In the genomic region with DNA sequence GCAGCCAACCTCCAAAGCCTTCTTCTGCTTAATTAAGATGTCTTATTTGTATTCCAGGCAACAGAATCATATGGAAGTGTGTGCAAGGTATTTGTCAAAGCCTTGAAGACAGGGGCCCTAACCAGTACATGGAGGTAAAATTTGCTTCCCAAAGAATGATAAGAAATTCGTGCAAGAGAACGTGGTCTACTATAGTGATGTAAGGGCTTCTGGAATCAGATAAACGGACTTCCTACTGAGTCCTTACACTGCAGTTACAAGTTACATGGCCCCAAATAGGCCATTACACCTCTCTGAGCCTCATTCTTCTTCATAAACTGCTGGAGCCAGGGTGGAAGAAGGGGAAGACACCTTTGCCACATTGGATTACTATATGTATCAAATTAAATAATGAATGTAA, we compare ENCODE assay signal across 1 cellular context.
TF ChIP-seq lines count a peak whose summit lies in the region.

No MANE protein-coding gene starts in this region.

TF ChIP-seq in K562, 482 proteins besides CTCF, POLR2A, EP300 and RAD21 (continued from another document and continues in another):
- TF ChIP-seq, protein P1, sequence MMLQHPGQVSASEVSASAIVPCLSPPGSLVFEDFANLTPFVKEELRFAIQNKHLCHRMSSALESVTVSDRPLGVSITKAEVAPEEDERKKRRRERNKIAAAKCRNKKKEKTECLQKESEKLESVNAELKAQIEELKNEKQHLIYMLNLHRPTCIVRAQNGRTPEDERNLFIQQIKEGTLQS (IDR thresholded peaks at IDR 0.05): peak; percentile 47; the same call in 1 of the 2 replicates
- TF ChIP-seq, protein P1 (CRISPR knock-in tag; conservative IDR thresholded peaks at IDR 0.05): no peak
- 0 out of 2 replicates have a peak, but pooled peaks have one; percentile 9 for TF ChIP-seq BACH1 (tag; IDR thresholded peaks at IDR 0.05)
- TF ChIP-seq SMAD1 (IDR thresholded peaks at IDR 0.05; ENCODE audit: low read depth, low read length, partially characterized antibody): no peak
- TF ChIP-seq ATF7 (IDR thresholded peaks at IDR 0.05): peak; percentile 84
- peak; percentile 47; the same call in 1 of the 2 replicates for TF ChIP-seq ZFX (CRISPR knock-in tag; IDR thresholded peaks at IDR 0.05)
- TF ChIP-seq MAZ (CRISPR knock-in tag; conservative IDR thresholded peaks at IDR 0.05 in 1 of 2, IDR thresholded peaks at IDR 0.05 in 1 of 2): 0 out of 4 replicates have a peak, but pooled peaks of 1 of the 2 experiments have one; percentile 19
- TF ChIP-seq CEBPG (CRISPR knock-in tag; IDR thresholded peaks at IDR 0.05): peak; percentile 58; the same call in 1 of the 2 replicates
- TF ChIP-seq CEBPG (tag; conservative IDR thresholded peaks at IDR 0.05 in 1 of 2, IDR thresholded peaks at IDR 0.05 in 1 of 2): no peak
- peak; percentile 60; the same call in 1 of the 2 replicates for TF ChIP-seq SMARCA4 (IDR thresholded peaks at IDR 0.05)
- TF ChIP-seq, protein P2, sequence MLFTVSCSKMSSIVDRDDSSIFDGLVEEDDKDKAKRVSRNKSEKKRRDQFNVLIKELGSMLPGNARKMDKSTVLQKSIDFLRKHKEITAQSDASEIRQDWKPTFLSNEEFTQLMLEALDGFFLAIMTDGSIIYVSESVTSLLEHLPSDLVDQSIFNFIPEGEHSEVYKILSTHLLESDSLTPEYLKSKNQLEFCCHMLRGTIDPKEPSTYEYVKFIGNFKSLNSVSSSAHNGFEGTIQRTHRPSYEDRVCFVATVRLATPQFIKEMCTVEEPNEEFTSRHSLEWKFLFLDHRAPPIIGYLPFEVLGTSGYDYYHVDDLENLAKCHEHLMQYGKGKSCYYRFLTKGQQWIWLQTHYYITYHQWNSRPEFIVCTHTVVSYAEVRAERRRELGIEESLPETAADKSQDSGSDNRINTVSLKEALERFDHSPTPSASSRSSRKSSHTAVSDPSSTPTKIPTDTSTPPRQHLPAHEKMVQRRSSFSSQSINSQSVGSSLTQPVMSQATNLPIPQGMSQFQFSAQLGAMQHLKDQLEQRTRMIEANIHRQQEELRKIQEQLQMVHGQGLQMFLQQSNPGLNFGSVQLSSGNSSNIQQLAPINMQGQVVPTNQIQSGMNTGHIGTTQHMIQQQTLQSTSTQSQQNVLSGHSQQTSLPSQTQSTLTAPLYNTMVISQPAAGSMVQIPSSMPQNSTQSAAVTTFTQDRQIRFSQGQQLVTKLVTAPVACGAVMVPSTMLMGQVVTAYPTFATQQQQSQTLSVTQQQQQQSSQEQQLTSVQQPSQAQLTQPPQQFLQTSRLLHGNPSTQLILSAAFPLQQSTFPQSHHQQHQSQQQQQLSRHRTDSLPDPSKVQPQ (CRISPR knock-in tag; IDR thresholded peaks at IDR 0.05; ENCODE audit: borderline replicate concordance): no peak
- TF ChIP-seq, protein P3, sequence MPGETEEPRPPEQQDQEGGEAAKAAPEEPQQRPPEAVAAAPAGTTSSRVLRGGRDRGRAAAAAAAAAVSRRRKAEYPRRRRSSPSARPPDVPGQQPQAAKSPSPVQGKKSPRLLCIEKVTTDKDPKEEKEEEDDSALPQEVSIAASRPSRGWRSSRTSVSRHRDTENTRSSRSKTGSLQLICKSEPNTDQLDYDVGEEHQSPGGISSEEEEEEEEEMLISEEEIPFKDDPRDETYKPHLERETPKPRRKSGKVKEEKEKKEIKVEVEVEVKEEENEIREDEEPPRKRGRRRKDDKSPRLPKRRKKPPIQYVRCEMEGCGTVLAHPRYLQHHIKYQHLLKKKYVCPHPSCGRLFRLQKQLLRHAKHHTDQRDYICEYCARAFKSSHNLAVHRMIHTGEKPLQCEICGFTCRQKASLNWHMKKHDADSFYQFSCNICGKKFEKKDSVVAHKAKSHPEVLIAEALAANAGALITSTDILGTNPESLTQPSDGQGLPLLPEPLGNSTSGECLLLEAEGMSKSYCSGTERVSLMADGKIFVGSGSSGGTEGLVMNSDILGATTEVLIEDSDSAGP (CRISPR knock-in tag; IDR thresholded peaks at IDR 0.05): no peak
- TF ChIP-seq ZEB2 (IDR thresholded peaks at IDR 0.05): 0 out of 2 replicates have a peak, but pooled peaks have one; percentile 28
- TF ChIP-seq KLF16 (IDR thresholded peaks at IDR 0.05): no peak
- TF ChIP-seq, protein P4, sequence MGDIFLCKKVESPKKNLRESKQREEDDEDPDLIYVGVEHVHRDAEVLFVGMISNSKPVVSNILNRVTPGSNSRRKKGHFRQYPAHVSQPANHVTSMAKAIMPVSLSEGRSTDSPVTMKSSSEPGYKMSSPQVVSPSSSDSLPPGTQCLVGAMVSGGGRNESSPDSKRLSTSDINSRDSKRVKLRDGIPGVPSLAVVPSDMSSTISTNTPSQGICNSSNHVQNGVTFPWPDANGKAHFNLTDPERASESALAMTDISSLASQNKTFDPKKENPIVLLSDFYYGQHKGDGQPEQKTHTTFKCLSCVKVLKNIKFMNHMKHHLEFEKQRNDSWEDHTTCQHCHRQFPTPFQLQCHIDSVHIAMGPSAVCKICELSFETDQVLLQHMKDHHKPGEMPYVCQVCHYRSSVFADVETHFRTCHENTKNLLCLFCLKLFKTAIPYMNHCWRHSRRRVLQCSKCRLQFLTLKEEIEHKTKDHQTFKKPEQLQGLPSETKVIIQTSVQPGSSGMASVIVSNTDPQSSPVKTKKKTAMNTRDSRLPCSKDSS (IDR thresholded peaks at IDR 0.05; ENCODE audit: low read depth, partially characterized antibody): no peak
- TF ChIP-seq ETS2 (tag; IDR thresholded peaks at IDR 0.05; ENCODE audit: borderline replicate concordance, poor library complexity, severe bottlenecking): no peak
- TF ChIP-seq KDM4B (IDR thresholded peaks at IDR 0.05; ENCODE audit: borderline replicate concordance in 2 of 2, low read depth in 1 of 2): no peak
- no peak for TF ChIP-seq SMARCC2 (IDR thresholded peaks at IDR 0.05; ENCODE audit: low read depth)
- peak; percentile 87 for TF ChIP-seq L3MBTL2 (IDR thresholded peaks at IDR 0.05)
- no peak for TF ChIP-seq PHB2 (IDR thresholded peaks at IDR 0.05; ENCODE audit: low read depth)
- no peak for TF ChIP-seq ELF4 (CRISPR knock-in tag; IDR thresholded peaks at IDR 0.05)
- TF ChIP-seq PCBP2 (IDR thresholded peaks at IDR 0.05; ENCODE audit: low read depth, low read length, poor library complexity, severe bottlenecking): no peak
- TF ChIP-seq, protein P5, sequence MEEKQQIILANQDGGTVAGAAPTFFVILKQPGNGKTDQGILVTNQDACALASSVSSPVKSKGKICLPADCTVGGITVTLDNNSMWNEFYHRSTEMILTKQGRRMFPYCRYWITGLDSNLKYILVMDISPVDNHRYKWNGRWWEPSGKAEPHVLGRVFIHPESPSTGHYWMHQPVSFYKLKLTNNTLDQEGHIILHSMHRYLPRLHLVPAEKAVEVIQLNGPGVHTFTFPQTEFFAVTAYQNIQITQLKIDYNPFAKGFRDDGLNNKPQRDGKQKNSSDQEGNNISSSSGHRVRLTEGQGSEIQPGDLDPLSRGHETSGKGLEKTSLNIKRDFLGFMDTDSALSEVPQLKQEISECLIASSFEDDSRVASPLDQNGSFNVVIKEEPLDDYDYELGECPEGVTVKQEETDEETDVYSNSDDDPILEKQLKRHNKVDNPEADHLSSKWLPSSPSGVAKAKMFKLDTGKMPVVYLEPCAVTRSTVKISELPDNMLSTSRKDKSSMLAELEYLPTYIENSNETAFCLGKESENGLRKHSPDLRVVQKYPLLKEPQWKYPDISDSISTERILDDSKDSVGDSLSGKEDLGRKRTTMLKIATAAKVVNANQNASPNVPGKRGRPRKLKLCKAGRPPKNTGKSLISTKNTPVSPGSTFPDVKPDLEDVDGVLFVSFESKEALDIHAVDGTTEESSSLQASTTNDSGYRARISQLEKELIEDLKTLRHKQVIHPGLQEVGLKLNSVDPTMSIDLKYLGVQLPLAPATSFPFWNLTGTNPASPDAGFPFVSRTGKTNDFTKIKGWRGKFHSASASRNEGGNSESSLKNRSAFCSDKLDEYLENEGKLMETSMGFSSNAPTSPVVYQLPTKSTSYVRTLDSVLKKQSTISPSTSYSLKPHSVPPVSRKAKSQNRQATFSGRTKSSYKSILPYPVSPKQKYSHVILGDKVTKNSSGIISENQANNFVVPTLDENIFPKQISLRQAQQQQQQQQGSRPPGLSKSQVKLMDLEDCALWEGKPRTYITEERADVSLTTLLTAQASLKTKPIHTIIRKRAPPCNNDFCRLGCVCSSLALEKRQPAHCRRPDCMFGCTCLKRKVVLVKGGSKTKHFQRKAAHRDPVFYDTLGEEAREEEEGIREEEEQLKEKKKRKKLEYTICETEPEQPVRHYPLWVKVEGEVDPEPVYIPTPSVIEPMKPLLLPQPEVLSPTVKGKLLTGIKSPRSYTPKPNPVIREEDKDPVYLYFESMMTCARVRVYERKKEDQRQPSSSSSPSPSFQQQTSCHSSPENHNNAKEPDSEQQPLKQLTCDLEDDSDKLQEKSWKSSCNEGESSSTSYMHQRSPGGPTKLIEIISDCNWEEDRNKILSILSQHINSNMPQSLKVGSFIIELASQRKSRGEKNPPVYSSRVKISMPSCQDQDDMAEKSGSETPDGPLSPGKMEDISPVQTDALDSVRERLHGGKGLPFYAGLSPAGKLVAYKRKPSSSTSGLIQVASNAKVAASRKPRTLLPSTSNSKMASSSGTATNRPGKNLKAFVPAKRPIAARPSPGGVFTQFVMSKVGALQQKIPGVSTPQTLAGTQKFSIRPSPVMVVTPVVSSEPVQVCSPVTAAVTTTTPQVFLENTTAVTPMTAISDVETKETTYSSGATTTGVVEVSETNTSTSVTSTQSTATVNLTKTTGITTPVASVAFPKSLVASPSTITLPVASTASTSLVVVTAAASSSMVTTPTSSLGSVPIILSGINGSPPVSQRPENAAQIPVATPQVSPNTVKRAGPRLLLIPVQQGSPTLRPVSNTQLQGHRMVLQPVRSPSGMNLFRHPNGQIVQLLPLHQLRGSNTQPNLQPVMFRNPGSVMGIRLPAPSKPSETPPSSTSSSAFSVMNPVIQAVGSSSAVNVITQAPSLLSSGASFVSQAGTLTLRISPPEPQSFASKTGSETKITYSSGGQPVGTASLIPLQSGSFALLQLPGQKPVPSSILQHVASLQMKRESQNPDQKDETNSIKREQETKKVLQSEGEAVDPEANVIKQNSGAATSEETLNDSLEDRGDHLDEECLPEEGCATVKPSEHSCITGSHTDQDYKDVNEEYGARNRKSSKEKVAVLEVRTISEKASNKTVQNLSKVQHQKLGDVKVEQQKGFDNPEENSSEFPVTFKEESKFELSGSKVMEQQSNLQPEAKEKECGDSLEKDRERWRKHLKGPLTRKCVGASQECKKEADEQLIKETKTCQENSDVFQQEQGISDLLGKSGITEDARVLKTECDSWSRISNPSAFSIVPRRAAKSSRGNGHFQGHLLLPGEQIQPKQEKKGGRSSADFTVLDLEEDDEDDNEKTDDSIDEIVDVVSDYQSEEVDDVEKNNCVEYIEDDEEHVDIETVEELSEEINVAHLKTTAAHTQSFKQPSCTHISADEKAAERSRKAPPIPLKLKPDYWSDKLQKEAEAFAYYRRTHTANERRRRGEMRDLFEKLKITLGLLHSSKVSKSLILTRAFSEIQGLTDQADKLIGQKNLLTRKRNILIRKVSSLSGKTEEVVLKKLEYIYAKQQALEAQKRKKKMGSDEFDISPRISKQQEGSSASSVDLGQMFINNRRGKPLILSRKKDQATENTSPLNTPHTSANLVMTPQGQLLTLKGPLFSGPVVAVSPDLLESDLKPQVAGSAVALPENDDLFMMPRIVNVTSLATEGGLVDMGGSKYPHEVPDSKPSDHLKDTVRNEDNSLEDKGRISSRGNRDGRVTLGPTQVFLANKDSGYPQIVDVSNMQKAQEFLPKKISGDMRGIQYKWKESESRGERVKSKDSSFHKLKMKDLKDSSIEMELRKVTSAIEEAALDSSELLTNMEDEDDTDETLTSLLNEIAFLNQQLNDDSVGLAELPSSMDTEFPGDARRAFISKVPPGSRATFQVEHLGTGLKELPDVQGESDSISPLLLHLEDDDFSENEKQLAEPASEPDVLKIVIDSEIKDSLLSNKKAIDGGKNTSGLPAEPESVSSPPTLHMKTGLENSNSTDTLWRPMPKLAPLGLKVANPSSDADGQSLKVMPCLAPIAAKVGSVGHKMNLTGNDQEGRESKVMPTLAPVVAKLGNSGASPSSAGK (IDR thresholded peaks at IDR 0.05): peak; percentile 78
- TF ChIP-seq SMAD4 (CRISPR knock-in tag; conservative IDR thresholded peaks at IDR 0.05): peak; percentile 59; the same call in 1 of the 2 replicates
- no peak for TF ChIP-seq ATF1 (CRISPR knock-in tag; IDR thresholded peaks at IDR 0.05)
- TF ChIP-seq ATF1 (tag; IDR thresholded peaks at IDR 0.05): 0 out of 2 replicates have a peak, but pooled peaks have one; percentile 5
- TF ChIP-seq, protein P6, sequence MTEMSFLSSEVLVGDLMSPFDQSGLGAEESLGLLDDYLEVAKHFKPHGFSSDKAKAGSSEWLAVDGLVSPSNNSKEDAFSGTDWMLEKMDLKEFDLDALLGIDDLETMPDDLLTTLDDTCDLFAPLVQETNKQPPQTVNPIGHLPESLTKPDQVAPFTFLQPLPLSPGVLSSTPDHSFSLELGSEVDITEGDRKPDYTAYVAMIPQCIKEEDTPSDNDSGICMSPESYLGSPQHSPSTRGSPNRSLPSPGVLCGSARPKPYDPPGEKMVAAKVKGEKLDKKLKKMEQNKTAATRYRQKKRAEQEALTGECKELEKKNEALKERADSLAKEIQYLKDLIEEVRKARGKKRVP (CRISPR knock-in tag; IDR thresholded peaks at IDR 0.05): no peak; the same call in 1 of the 2 replicates
- peak; percentile 67 for TF ChIP-seq CXXC5 (CRISPR knock-in tag; IDR thresholded peaks at IDR 0.05)
- peak; percentile 20; the same call in 1 of the 2 replicates for TF ChIP-seq ETV1 (tag; conservative IDR thresholded peaks at IDR 0.05; ENCODE audit: low read depth)
- TF ChIP-seq RUNX1 (IDR thresholded peaks at IDR 0.05; ENCODE audit: low read depth): no peak
- TF ChIP-seq, protein P7, sequence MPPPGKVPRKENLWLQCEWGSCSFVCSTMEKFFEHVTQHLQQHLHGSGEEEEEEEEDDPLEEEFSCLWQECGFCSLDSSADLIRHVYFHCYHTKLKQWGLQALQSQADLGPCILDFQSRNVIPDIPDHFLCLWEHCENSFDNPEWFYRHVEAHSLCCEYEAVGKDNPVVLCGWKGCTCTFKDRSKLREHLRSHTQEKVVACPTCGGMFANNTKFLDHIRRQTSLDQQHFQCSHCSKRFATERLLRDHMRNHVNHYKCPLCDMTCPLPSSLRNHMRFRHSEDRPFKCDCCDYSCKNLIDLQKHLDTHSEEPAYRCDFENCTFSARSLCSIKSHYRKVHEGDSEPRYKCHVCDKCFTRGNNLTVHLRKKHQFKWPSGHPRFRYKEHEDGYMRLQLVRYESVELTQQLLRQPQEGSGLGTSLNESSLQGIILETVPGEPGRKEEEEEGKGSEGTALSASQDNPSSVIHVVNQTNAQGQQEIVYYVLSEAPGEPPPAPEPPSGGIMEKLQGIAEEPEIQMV (tag; conservative IDR thresholded peaks at IDR 0.05; ENCODE audit: low read depth): no peak
- no peak for TF ChIP-seq NFIX (CRISPR knock-in tag; IDR thresholded peaks at IDR 0.05; ENCODE audit: low read depth)
- peak; percentile 25; the same call in 1 of the 2 replicates for TF ChIP-seq ELF1 (tag; IDR thresholded peaks at IDR 0.05)
- TF ChIP-seq JUND (IDR thresholded peaks at IDR 0.05; ENCODE audit: borderline replicate concordance, low read depth, low read length): no peak
- no peak; the same call in 2 of the 3 replicates for TF ChIP-seq JUND (tag; IDR thresholded peaks at IDR 0.05; ENCODE audit: borderline replicate concordance, low read depth, low read length)
- peak; percentile 14 for TF ChIP-seq CCNT2 (IDR thresholded peaks at IDR 0.05; ENCODE audit: borderline replicate concordance, extremely low read depth, insufficient read length, low read depth, low read length)
- TF ChIP-seq LARP7 (IDR thresholded peaks at IDR 0.05): no peak
